In genomic region chr1:226121587-226122400, GRCh38 we compare ENCODE assay signal across 8 cellular contexts. TPM values are rescaled to one million over a fixed set of nuclear protein-coding genes. Genes with fewer than 3 reads are reported as not detected.
DNase-seq lines count a peak whose midpoint lies in the region; ATAC-seq and TF ChIP-seq lines count a peak whose summit lies in the region.

No MANE protein-coding gene starts in this region.

- H3K4me1 Mint-ChIP-seq in activated CD4-positive, alpha-beta T cell treated with anti-CD3 and anti-CD28 coated beads, Interleukin-2, amount 10 ng/mL, durations not matched to agents 24 days and 14 days: peaks cover 22% of the 10 kb centered on the region
- H3K4me1 Mint-ChIP-seq in memory B cell: peaks cover 46% of the 10 kb centered on the region

- DNase-seq in AG10803 (ENCODE audit: low read depth) (no peak), NCI-H2227 (lab: John Stamatoyannopoulos, UW; ENCODE audit: unreplicated experiment) (peak; percentile 82), ecto neural progenitor cell (ENCODE audit: low spot score) (peak; percentile 89), memory B cell (ENCODE audit: low spot score in 2 of 2) (peak; percentile 81 to 83)
- peak; percentile 94 for DNase-seq in activated CD4-positive, alpha-beta T cell treated with anti-CD3 and anti-CD28 coated beads, Interleukin-2, amount 10 ng/mL, durations not matched to agents 24 days and 14 days
- DNase-seq in stimulated activated CD8-positive, alpha-beta memory T cell treated with anti-CD3 and anti-CD28 coated beads, Interleukin-15, amount 100 ng/mL, for 48 hours (ENCODE audit: low read depth in 2 of 2): peak; percentile 58 to 65

- TF ChIP-seq CTCF in AG10803 (conservative IDR thresholded peaks at IDR 0.05; ENCODE audit: low read length): peak; percentile 40

- H3K36me3 Mint-ChIP-seq in activated CD4-positive, alpha-beta T cell treated with anti-CD3 and anti-CD28 coated beads, Interleukin-2, amount 10 ng/mL, durations not matched to agents 24 days and 14 days (ENCODE audit: low read depth): no peaks in the 10 kb centered on the region
- H3K36me3 Mint-ChIP-seq in memory B cell: no peaks in the 10 kb centered on the region

- ATAC-seq in GM18868 (IDR thresholded peaks at IDR 0.05; ENCODE audit: unreplicated experiment) (peak; percentile 57), HG03097 (IDR thresholded peaks at IDR 0.05; ENCODE audit: low FRiP score, unreplicated experiment) (peak; percentile 61), memory B cell (ENCODE audit: low read depth) (peak; percentile 63)

- peak overlapping the region; percentile 70 for H3K4me3 ChIP-seq in AG10803 (ENCODE audit: low read length)

- H3K27ac Mint-ChIP-seq in activated CD4-positive, alpha-beta T cell treated with anti-CD3 and anti-CD28 coated beads, Interleukin-2, amount 10 ng/mL, durations not matched to agents 24 days and 14 days: peak overlapping the region; percentile 75
- H3K27ac Mint-ChIP-seq in memory B cell: peak overlapping the region; percentile 94

- intact Hi-C loops in activated CD4-positive, alpha-beta T cell treated with anti-CD3 and anti-CD28 coated beads, Interleukin-2, amount 10 ng/mL, durations not matched to agents 24 days and 14 days (cut with micrococcal nuclease): loop anchor here (1.0 to 10.0 kb wide), 7 partner anchors 11 to 483 kb away; partner anchors contain the start of genes ACBD3, PARP1 and SDE2

- H3K9me3 Mint-ChIP-seq in activated CD4-positive, alpha-beta T cell treated with anti-CD3 and anti-CD28 coated beads, Interleukin-2, amount 10 ng/mL, durations not matched to agents 24 days and 14 days: no peaks in the 10 kb centered on the region
- H3K9me3 Mint-ChIP-seq in memory B cell: no peaks in the 10 kb centered on the region

- peak overlapping the region; percentile 80 for H3K4me3 Mint-ChIP-seq in activated CD4-positive, alpha-beta T cell treated with anti-CD3 and anti-CD28 coated beads, Interleukin-2, amount 10 ng/mL, durations not matched to agents 24 days and 14 days
- H3K4me3 Mint-ChIP-seq in memory B cell: peak overlapping the region; percentile 94

- H3K27me3 Mint-ChIP-seq in activated CD4-positive, alpha-beta T cell treated with anti-CD3 and anti-CD28 coated beads, Interleukin-2, amount 10 ng/mL, durations not matched to agents 24 days and 14 days: peaks cover 3% of the 10 kb centered on the region
- no peaks in the 10 kb centered on the region for H3K27me3 Mint-ChIP-seq in memory B cell

RNA-seq across cellular contexts. Expression of gene H3-3A, which starts 59.3 kb away (rescaled TPM):
- total RNA-seq in activated CD4-positive, alpha-beta T cell treated with anti-CD3 and anti-CD28 coated beads, Interleukin-2, amount 10 ng/mL, durations not matched to agents 24 days and 14 days: 390 and 391 TPM in 2 replicates
